In genomic region chr6:93889713-93890112, GRCh38 we compare ENCODE assay signal across 1 cellular context.
TF ChIP-seq lines count a peak whose summit lies in the region.

No MANE protein-coding gene starts in this region.

TF ChIP-seq in H1, 55 proteins besides CTCF, POLR2A, EP300 and RAD21 (continued from another document):
- no peak for TF ChIP-seq RNF2 (IDR thresholded peaks at IDR 0.05; ENCODE audit: borderline replicate concordance, low read depth, low read length, missing control alignments, poor library complexity, severe bottlenecking)
- TF ChIP-seq CHD7 (IDR thresholded peaks at IDR 0.05; ENCODE audit: insufficient replicate concordance, low read length) = no peak
- no peak for TF ChIP-seq POU5F1 (IDR thresholded peaks at IDR 0.05; ENCODE audit: low read depth, low read length)
